ENCODE assay signal across 8 cellular contexts in genomic region chr7:24979863-24980694, GRCh38. TPM values are rescaled to one million over a fixed set of nuclear protein-coding genes. Genes with fewer than 3 reads are reported as not detected.
DNase-seq lines count a peak whose midpoint lies in the region; ATAC-seq and TF ChIP-seq lines count a peak whose summit lies in the region.

OSBPL3 (minus strand) TSS chr7:24980178; CDS start chr7:24892472, 87,706 bp downstream.

- peak within 1 kb of the TSS; percentile 98 for H3K4me3 Mint-ChIP-seq in activated B cell treated with CpG ODN at 0.5 μM for 24 hours

- DNase-seq in AG04450 (ENCODE audit: low read depth, low spot score) (peak; percentile 91), NCI-H2227 (lab: John Stamatoyannopoulos, UW; ENCODE audit: unreplicated experiment) (peak; percentile 91), activated B cell treated with CpG ODN at 0.5 μM for 24 hours (peak; percentile 92), caudate nucleus (lab: John Stamatoyannopoulos, UW) (peak; percentile 47 to 98 (median 93)), islet precursor cell (peak; percentile 98)
- peak; percentile 96 for DNase-seq in stimulated activated CD4-positive, alpha-beta T cell treated with anti-CD3 and anti-CD28 coated beads, Interleukin-12 subunit alpha, Interleukin-12 subunit beta, amount 100 ng/mL, for 4 hours

- CTCF ChIA-PET in AG04450 (lab: Charles Lee) = interaction anchor here (0.5 to 4.6 kb wide), 13 partner anchors 10 to 168 kb away, joined by 3 to 36 read pairs (median 3); no protein-coding TSS in a partner anchor
- CTCF ChIA-PET in activated B cell treated with CpG ODN at 0.5 μM for 24 hours (lab: Charles Lee) = interaction anchor here (0.7 to 7.0 kb wide), 20 partner anchors 9 to 168 kb away, joined by 3 to 85 read pairs (median 4); no protein-coding TSS in a partner anchor

- POLR2A ChIA-PET in AG04450 (lab: Yijun Ruan, JAX) (interaction anchor here (0.5 to 1.5 kb wide), 7 partner anchors 28 to 159 kb away, joined by 3 to 6 read pairs (median 4); partner anchors contain the start of gene CYCS), activated B cell treated with CpG ODN at 0.5 μM for 24 hours (lab: Charles Lee) (interaction anchor here (0.6 to 5.4 kb wide), 19 partner anchors 12 to 159 kb away, joined by 3 to 55 read pairs (median 5); partner anchors contain the start of gene CYCS)

- peaks cover 11% of the 10 kb centered on the region for H3K36me3 Mint-ChIP-seq in activated B cell treated with CpG ODN at 0.5 μM for 24 hours (ENCODE audit: low read depth)

- peak within 1 kb of the TSS; percentile 79 for H3K4me3 ChIP-seq in AG04450 (ENCODE audit: low read depth, low read length)

- peak within 1 kb of the TSS; percentile 94 for H3K27ac Mint-ChIP-seq in activated B cell treated with CpG ODN at 0.5 μM for 24 hours

- no peaks in the 10 kb centered on the region for H3K27me3 Mint-ChIP-seq in activated B cell treated with CpG ODN at 0.5 μM for 24 hours

- TF ChIP-seq CTCF in AG04450 (IDR thresholded peaks at IDR 0.05; ENCODE audit: low read depth, low read length) (0 out of 2 replicates have a peak, but pooled peaks have one; percentile 5), activated B cell treated with CpG ODN at 0.5 μM for 24 hours (IDR thresholded peaks at IDR 0.05) (no peak)

- peak; percentile 62 for ATAC-seq in GM18873 (IDR thresholded peaks at IDR 0.05; ENCODE audit: low FRiP score, unreplicated experiment)
- peak; percentile 78 for ATAC-seq in HG03135 (IDR thresholded peaks at IDR 0.05; ENCODE audit: unreplicated experiment)
- peak; percentile 90 for ATAC-seq in activated B cell treated with CpG ODN at 0.5 μM for 24 hours (ENCODE audit: low read depth)

- intact Hi-C loops in activated B cell treated with CpG ODN at 0.5 μM for 24 hours (cut with micrococcal nuclease) = loop anchor here (1.0 to 10.0 kb wide), 12 partner anchors 17 to 1885 kb away; partner anchors contain the start of genes CCDC126, CYCS, PALS2 and SKAP2

- H3K9me3 ChIP-seq in AG04450 (ENCODE audit: control insufficient read depth, insufficient read depth, low read length) = no peaks in the 10 kb centered on the region; the same call in 1 of the 2 replicates

- peaks cover 53% of the 10 kb centered on the region for H3K4me1 Mint-ChIP-seq in activated B cell treated with CpG ODN at 0.5 μM for 24 hours

- no peaks in the 10 kb centered on the region for H3K9me3 Mint-ChIP-seq in activated B cell treated with CpG ODN at 0.5 μM for 24 hours

- no peaks in the 10 kb centered on the region for H3K27me3 ChIP-seq in AG04450 (ENCODE audit: control insufficient read depth, insufficient read depth, low read length)

- H3K27ac ChIP-seq in AG04450 (ENCODE audit: low read depth, low read length) = peak within 1 kb of the TSS; percentile 91
- peak within 1 kb of the TSS; percentile 89 for H3K27ac ChIP-seq in caudate nucleus (ENCODE audit: low read depth, low read length)

RNA-seq across cellular contexts. Expression of gene OSBPL3, which starts in this region (rescaled TPM):
- 33.3 and 37.8 TPM in 2 replicates for polyA plus RNA-seq in AG04450 (2011; rRNA removed)
- polyA minus RNA-seq in AG04450 (2011; rRNA and poly(A)+ RNA removed) = 33.8 and 50.7 TPM in 2 replicates
- total RNA-seq in activated B cell treated with CpG ODN at 0.5 μM for 24 hours = 29.3 and 33.3 TPM in 2 replicates

Comparison
In these comparisons a context has a peak if more than half of its experiments do, and no peak if none do; other contexts are left out.
1. Peak in every context shown above with its lines: DNase-seq, ATAC-seq, H3K4me3 ChIP-seq and H3K27ac ChIP-seq.